In genomic region chr22:49852898-49853894, GRCh38 we compare ENCODE assay signal across 8 cellular contexts. TPM values are rescaled to one million over a fixed set of nuclear protein-coding genes. Genes with fewer than 3 reads are reported as not detected.
DNase-seq lines count a peak whose midpoint lies in the region; ATAC-seq, FAIRE-seq and TF ChIP-seq lines count a peak whose summit lies in the region.

Gene ZBED4 (plus strand): TSS chr22:49853844. CDS start chr22:49883663, 29,819 bp downstream.

- POLR2A ChIA-PET in activated B cell treated with CpG ODN at 0.5 μM for 24 hours (lab: Charles Lee) = interaction anchor here (0.6 to 1.4 kb wide), 4 partner anchors 27 to 479 kb away, joined by 3 to 7 read pairs (median 4); no protein-coding TSS in a partner anchor

- CTCF ChIA-PET in activated B cell treated with CpG ODN at 0.5 μM for 24 hours (lab: Charles Lee) = no interaction called here

- TF ChIP-seq POLR2A in GM18951 (IDR thresholded peaks at IDR 0.05; ENCODE audit: extremely low read depth, insufficient read depth, insufficient read length) = peak; percentile 89

- in situ Hi-C loops in GM18951 (cut with MboI; ENCODE audit: low sequenced_read_pairs, unreplicated experiment) = no loop called here

- H3K4me3 Mint-ChIP-seq in activated B cell treated with CpG ODN at 0.5 μM for 24 hours = peak within 1 kb of the TSS; percentile 93

- H3K4me1 ChIP-seq in small intestine (ENCODE audit: control insufficient read depth in 2 of 2, insufficient read depth in 1 of 2, low read depth in 1 of 2, low read length in 1 of 2) = peaks cover 0 to 5% of the 10 kb centered on the region in 2 donors

- H3K27ac Mint-ChIP-seq in activated B cell treated with CpG ODN at 0.5 μM for 24 hours = peak within 1 kb of the TSS; percentile 89

- peak within 1 kb of the TSS; percentile 78 to 79 for H3K4me3 ChIP-seq in cardiac fibroblast (replicated peaks in 1 of 2; ENCODE audit: low read depth in 2 of 2, low read length in 2 of 2)
- peak within 1 kb of the TSS; percentile 64 to 79 for H3K4me3 ChIP-seq in small intestine (ENCODE audit: low read depth in 1 of 2, low read length in 2 of 2)

- peaks cover 0 to 4% of the 10 kb centered on the region in 2 donors for H3K27me3 ChIP-seq in small intestine (ENCODE audit: control insufficient read depth in 2 of 2, insufficient read depth in 2 of 2, low read length in 2 of 2)

- intact Hi-C loops in activated B cell treated with CpG ODN at 0.5 μM for 24 hours (cut with micrococcal nuclease) = loop anchor here (1.0 to 10.0 kb wide), 5 partner anchors 26 to 352 kb away; partner anchors contain the start of genes ALG12, BRD1, CRELD2 and IL17REL

- H3K27me3 Mint-ChIP-seq in activated B cell treated with CpG ODN at 0.5 μM for 24 hours = peaks cover 16% of the 10 kb centered on the region

- H3K27ac ChIP-seq in small intestine (ENCODE audit: low read depth in 1 of 2, low read length in 1 of 2) = peak within 1 kb of the TSS; percentile 98 to 99

- no peaks in the 10 kb centered on the region for H3K9me3 ChIP-seq in small intestine (ENCODE audit: control insufficient read depth, low read depth)

- peak; percentile 77 for ATAC-seq in HG03175 (IDR thresholded peaks at IDR 0.05; ENCODE audit: unreplicated experiment)
- ATAC-seq in activated B cell treated with CpG ODN at 0.5 μM for 24 hours (ENCODE audit: low read depth) = peak; percentile 88

- WGBS in small intestine, 3 donors = 1 to 3% (median 1%) methylated on average over 92 to 127 of the region's 127 CpGs

- H3K4me1 Mint-ChIP-seq in activated B cell treated with CpG ODN at 0.5 μM for 24 hours = peaks cover 36% of the 10 kb centered on the region

- no peak for TF ChIP-seq CTCF in activated B cell treated with CpG ODN at 0.5 μM for 24 hours (IDR thresholded peaks at IDR 0.05)
- TF ChIP-seq CTCF in cardiac fibroblast (IDR thresholded peaks at IDR 0.05; ENCODE audit: low read depth, low read length) = no peak

- no peaks in the 10 kb centered on the region for H3K9me3 Mint-ChIP-seq in activated B cell treated with CpG ODN at 0.5 μM for 24 hours

- no peak for FAIRE-seq in small intestine (lab: Jason Lieb, UNC)

- DNase-seq in AG08396 (ENCODE audit: low spot score) (peak; percentile 100), NCI-H345 (lab: John Stamatoyannopoulos, UW) (peak; percentile 95), activated B cell treated with CpG ODN at 0.5 μM for 24 hours (peak; percentile 100), cardiac fibroblast (ENCODE audit: low read depth in 2 of 2) (peak; percentile 96 to 98), iPS-NIHi7 (ENCODE audit: extremely low spot score) (peak; percentile 99), small intestine (peak; percentile 97)

- H3K36me3 Mint-ChIP-seq in activated B cell treated with CpG ODN at 0.5 μM for 24 hours (ENCODE audit: low read depth) = peaks cover 3% of the 10 kb centered on the region

- no peaks in the 10 kb centered on the region for H3K36me3 ChIP-seq in small intestine (ENCODE audit: control insufficient read depth in 2 of 2, insufficient read depth in 2 of 2, low read length in 2 of 2)

RNA-seq across cellular contexts. Expression of gene ZBED4, which starts in this region (rescaled TPM):
- 16.0 and 17.3 TPM in 2 replicates for total RNA-seq in activated B cell treated with CpG ODN at 0.5 μM for 24 hours
- polyA plus RNA-seq in small intestine = 1 to 10 TPM; 3.2 to 7.8 (median 3.4) TPM

Comparison
In these comparisons a context has a peak if more than half of its experiments do, and no peak if none do; other contexts are left out.
1. Peak in every context shown above with its lines: DNase-seq, ATAC-seq, H3K4me3 ChIP-seq and H3K27ac ChIP-seq.